In genomic region chr10:80924063-80924952, GRCh38 we compare ENCODE assay signal across 8 cellular contexts.
DNase-seq lines count a peak whose midpoint lies in the region; ATAC-seq, FAIRE-seq and TF ChIP-seq lines count a peak whose summit lies in the region.

No MANE protein-coding gene starts in this region.

- intact Hi-C loops in PC-3 (cut with micrococcal nuclease), result loop anchor here (2.0 to 10.0 kb wide), 2 partner anchors 226 to 260 kb away; no protein-coding TSS in a partner anchor
- intact Hi-C loops in endothelial cell of umbilical vein (cut with micrococcal nuclease), result loop anchor here (1.0 kb wide), 6 partner anchors 225 to 541 kb away; no protein-coding TSS in a partner anchor
- intact Hi-C loops in activated T-helper 1 cell treated with anti-CD3 and anti-CD28 coated beads, Interleukin-12 subunit alpha, Interleukin-12 subunit beta, Interleukin-2, Interleukin-4 antibody, amounts not matched to agents 30 ng/mL and 10 ng/mL and 1 ng/mL, durations not matched to agents 14 hours and 24 hours and 36 hours (cut with micrococcal nuclease), result loop anchor here (1.0 to 2.0 kb wide), 4 partner anchors 225 to 541 kb away; no protein-coding TSS in a partner anchor

- H3K4me3 Mint-ChIP-seq in nephron, result no peak overlapping the region
- no peak overlapping the region for H3K4me3 Mint-ChIP-seq in activated T-helper 1 cell treated with anti-CD3 and anti-CD28 coated beads, Interleukin-12 subunit alpha, Interleukin-12 subunit beta, Interleukin-2, Interleukin-4 antibody, amounts not matched to agents 30 ng/mL and 10 ng/mL and 1 ng/mL, durations not matched to agents 14 hours and 24 hours and 36 hours

- H4K20me1 ChIP-seq in PC-3 (ENCODE audit: low read length) (no peaks in the 10 kb centered on the region), endothelial cell of umbilical vein (replicated peaks; ENCODE audit: control insufficient read depth, extremely low read depth, insufficient read depth, low read length) (no peaks in the 10 kb centered on the region)

- H3K36me3 Mint-ChIP-seq in nephron (ENCODE audit: low read depth), result no peaks in the 10 kb centered on the region
- no peaks in the 10 kb centered on the region for H3K36me3 Mint-ChIP-seq in activated T-helper 1 cell treated with anti-CD3 and anti-CD28 coated beads, Interleukin-12 subunit alpha, Interleukin-12 subunit beta, Interleukin-2, Interleukin-4 antibody, amounts not matched to agents 30 ng/mL and 10 ng/mL and 1 ng/mL, durations not matched to agents 14 hours and 24 hours and 36 hours (ENCODE audit: low read depth)

- H3K4me3 ChIP-seq in GM12864 (ENCODE audit: low read depth, low read length) (no peak overlapping the region), PC-3 (ENCODE audit: low read length) (no peak overlapping the region), endothelial cell of umbilical vein (replicated peaks in 1 of 3; ENCODE audit: insufficient read depth in 1 of 3, low read depth in 1 of 3, low read length in 3 of 3) (no peak overlapping the region)

- H3K4me2 ChIP-seq in PC-3 (ENCODE audit: low read length) (no peak overlapping the region), endothelial cell of umbilical vein (ENCODE audit: insufficient read depth, low read length) (no peak overlapping the region)

- no peak for TF ChIP-seq POLR2A in endothelial cell of umbilical vein (IDR thresholded peaks at IDR 0.05; ENCODE audit: low read depth, low read length)

- ATAC-seq in HG02973 (IDR thresholded peaks at IDR 0.05; ENCODE audit: unreplicated experiment) (peak; percentile 69), PC-3 (no peak), HG03039 (IDR thresholded peaks at IDR 0.05; ENCODE audit: unreplicated experiment) (no peak)

- dilution Hi-C loops in endothelial cell of umbilical vein (cut with MboI; ENCODE audit: extremely low pct_ligation_motif_present, low sequenced_read_pairs), result no loop called here

- POLR2A ChIA-PET in PC-3 (lab: Charles Lee; ENCODE audit: unreplicated experiment), result no interaction called here
- POLR2A ChIA-PET in endothelial cell of umbilical vein (lab: Charles Lee), result no interaction called here

- no peaks in the 10 kb centered on the region for H3K27me3 ChIP-seq in PC-3 (ENCODE audit: low read length)
- H3K27me3 ChIP-seq in endothelial cell of umbilical vein (ENCODE audit: control insufficient read depth in 2 of 2, insufficient read depth in 2 of 2, low read length in 2 of 2), result peaks cover 0 to 4% of the 10 kb centered on the region in 2 experiments

- H3K9me3 Mint-ChIP-seq in nephron, result peaks cover 7% of the 10 kb centered on the region
- H3K9me3 Mint-ChIP-seq in activated T-helper 1 cell treated with anti-CD3 and anti-CD28 coated beads, Interleukin-12 subunit alpha, Interleukin-12 subunit beta, Interleukin-2, Interleukin-4 antibody, amounts not matched to agents 30 ng/mL and 10 ng/mL and 1 ng/mL, durations not matched to agents 14 hours and 24 hours and 36 hours, result no peaks in the 10 kb centered on the region

- no peaks in the 10 kb centered on the region for H3K9me2 ChIP-seq in PC-3 (replicated peaks; ENCODE audit: low read length)

- H3K9me1 ChIP-seq in endothelial cell of umbilical vein (replicated peaks; ENCODE audit: control insufficient read depth, extremely low read depth, insufficient read depth, low read length), result no peaks in the 10 kb centered on the region

- H3K27me3 Mint-ChIP-seq in nephron (ENCODE audit: low read depth), result no peaks in the 10 kb centered on the region
- H3K27me3 Mint-ChIP-seq in activated T-helper 1 cell treated with anti-CD3 and anti-CD28 coated beads, Interleukin-12 subunit alpha, Interleukin-12 subunit beta, Interleukin-2, Interleukin-4 antibody, amounts not matched to agents 30 ng/mL and 10 ng/mL and 1 ng/mL, durations not matched to agents 14 hours and 24 hours and 36 hours (ENCODE audit: insufficient read depth), result peaks cover 8% of the 10 kb centered on the region

- CTCF ChIA-PET in PC-3 (lab: Charles Lee) (no interaction called here), endothelial cell of umbilical vein (lab: Charles Lee) (interaction anchor here (0.6 to 5.1 kb wide), 24 partner anchors 10 to 546 kb away, joined by 3 to 76 read pairs (median 5); no protein-coding TSS in a partner anchor)

- H3K79me2 ChIP-seq in PC-3 (ENCODE audit: low read length), result no peaks in the 10 kb centered on the region
- H3K79me2 ChIP-seq in endothelial cell of umbilical vein (ENCODE audit: control insufficient read depth, insufficient read depth, low read length), result no peaks in the 10 kb centered on the region

- no peak overlapping the region for H3K27ac Mint-ChIP-seq in nephron
- H3K27ac Mint-ChIP-seq in activated T-helper 1 cell treated with anti-CD3 and anti-CD28 coated beads, Interleukin-12 subunit alpha, Interleukin-12 subunit beta, Interleukin-2, Interleukin-4 antibody, amounts not matched to agents 30 ng/mL and 10 ng/mL and 1 ng/mL, durations not matched to agents 14 hours and 24 hours and 36 hours, result no peak overlapping the region

- BruUV-seq in PC-3 (replicated peaks; lab: Mats Ljungman, UMichigan), result no TSS peak
- BruUV-seq in endothelial cell of umbilical vein (replicated peaks; lab: Mats Ljungman, UMichigan), result no TSS peak

- peak; percentile 58 for TF ChIP-seq CTCF in GM12864 (IDR thresholded peaks at IDR 0.05; ENCODE audit: low read depth, low read length, missing control alignments)
- TF ChIP-seq CTCF in PC-3 (conservative IDR thresholded peaks at IDR 0.05; ENCODE audit: low read depth, low read length), result peak; percentile 67
- TF ChIP-seq CTCF in endothelial cell of umbilical vein (IDR thresholded peaks at IDR 0.05; ENCODE audit: extremely low read depth in 1 of 2, insufficient read depth in 1 of 2, low read depth in 1 of 2, low read length in 2 of 2), result peak; percentile 46 to 63
- TF ChIP-seq CTCF in nephron (IDR thresholded peaks at IDR 0.05; ENCODE audit: unreplicated experiment in 3 of 3), result peak; percentile 64 to 77 (median 74)

- H3K4me1 ChIP-seq in PC-3 (ENCODE audit: insufficient read depth, low read length) (no peaks in the 10 kb centered on the region), endothelial cell of umbilical vein (ENCODE audit: control insufficient read depth, extremely low read depth, insufficient read depth, low read length) (no peaks in the 10 kb centered on the region)

- no peak overlapping the region for H3K27ac ChIP-seq in PC-3 (ENCODE audit: low read length)
- H3K27ac ChIP-seq in endothelial cell of umbilical vein (ENCODE audit: insufficient read depth, low read depth, low read length), result no peak overlapping the region

- H3K36me3 ChIP-seq in PC-3 (ENCODE audit: low read depth, low read length) (no peaks in the 10 kb centered on the region; the same call in 1 of the 2 replicates), endothelial cell of umbilical vein (ENCODE audit: control insufficient read depth in 2 of 2, extremely low read depth in 1 of 2, insufficient read depth in 2 of 2, low read length in 2 of 2) (no peaks in the 10 kb centered on the region)

- no peaks in the 10 kb centered on the region for H3K4me1 Mint-ChIP-seq in nephron
- no peaks in the 10 kb centered on the region for H3K4me1 Mint-ChIP-seq in activated T-helper 1 cell treated with anti-CD3 and anti-CD28 coated beads, Interleukin-12 subunit alpha, Interleukin-12 subunit beta, Interleukin-2, Interleukin-4 antibody, amounts not matched to agents 30 ng/mL and 10 ng/mL and 1 ng/mL, durations not matched to agents 14 hours and 24 hours and 36 hours (ENCODE audit: low read depth)

- H2AFZ ChIP-seq in PC-3 (ENCODE audit: low read length), result no peak overlapping the region
- H2AFZ ChIP-seq in endothelial cell of umbilical vein (ENCODE audit: low read depth, low read length), result no peak overlapping the region

- H3F3A ChIP-seq in PC-3 (ENCODE audit: low read length, unreplicated experiment), result no peaks in the 10 kb centered on the region

- FAIRE-seq in endothelial cell of umbilical vein (lab: Jason Lieb, UNC), result peak; percentile 21

- DNase-seq in AG08396 (ENCODE audit: low spot score) (peak; percentile 5), GM12864 (ENCODE audit: low read depth) (no peak), PC-3 (peak; percentile 43), endothelial cell of umbilical vein (ENCODE audit: low read depth, low spot score) (peak; percentile 56)
- DNase-seq in activated T-helper 1 cell treated with anti-CD3 and anti-CD28 coated beads, Interleukin-12 subunit alpha, Interleukin-12 subunit beta, Interleukin-2, Interleukin-4 antibody, amounts not matched to agents 30 ng/mL and 10 ng/mL and 1 ng/mL, durations not matched to agents 14 hours and 24 hours and 36 hours (ENCODE audit: low spot score), result no peak

- H3K9me3 ChIP-seq in PC-3 (ENCODE audit: low read length) (no peaks in the 10 kb centered on the region), endothelial cell of umbilical vein (replicated peaks; ENCODE audit: control insufficient read depth, insufficient read depth, low read length) (no peaks in the 10 kb centered on the region)

- H3K9ac ChIP-seq in PC-3 (ENCODE audit: low read length) (no peak overlapping the region), endothelial cell of umbilical vein (replicated peaks; ENCODE audit: extremely low read depth, insufficient read depth, low read length) (no peak overlapping the region)

TF ChIP-seq in endothelial cell of umbilical vein, 7 proteins besides CTCF, POLR2A, EP300 and RAD21:
- no peak for TF ChIP-seq JUN (IDR thresholded peaks at IDR 0.05; ENCODE audit: borderline replicate concordance, insufficient read depth, insufficient read length, low read depth)
- no peak for TF ChIP-seq EZH2 (IDR thresholded peaks at IDR 0.05; ENCODE audit: borderline replicate concordance, low read depth, low read length, severe bottlenecking)
- TF ChIP-seq MAX (IDR thresholded peaks at IDR 0.05; ENCODE audit: insufficient read depth, insufficient read length), result peak; percentile 82
- no peak for TF ChIP-seq POLR2AphosphoS5 (IDR thresholded peaks at IDR 0.05; ENCODE audit: insufficient read depth, low read depth, low read length)
- TF ChIP-seq MYC (IDR thresholded peaks at IDR 0.05; ENCODE audit: low read depth, low read length), result no peak
- no peak for TF ChIP-seq GATA2 (IDR thresholded peaks at IDR 0.05; ENCODE audit: insufficient read depth, insufficient read length, low read depth, low read length)
- no peak for TF ChIP-seq FOS (IDR thresholded peaks at IDR 0.05; ENCODE audit: borderline replicate concordance, insufficient read depth, low read length)

Comparison
In these comparisons a context has a peak if more than half of its experiments do, and no peak if none do; other contexts are left out.
1. DNase-seq: peak in AG08396 (single experiment), PC-3 (single experiment) and endothelial cell of umbilical vein (single experiment); none in GM12864 (single experiment) and activated T-helper 1 cell treated with anti-CD3 and anti-CD28 coated beads, Interleukin-12 subunit alpha, Interleukin-12 subunit beta, Interleukin-2, Interleukin-4 antibody, amounts not matched to agents 30 ng/mL and 10 ng/mL and 1 ng/mL, durations not matched to agents 14 hours and 24 hours and 36 hours (single experiment).
2. Peak in every context shown above with its lines, with median percentiles within 50 percentile points of each other: CTCF ChIP-seq.